Comparison of ENCODE assay signal across 23 cellular contexts in the genomic region with DNA sequence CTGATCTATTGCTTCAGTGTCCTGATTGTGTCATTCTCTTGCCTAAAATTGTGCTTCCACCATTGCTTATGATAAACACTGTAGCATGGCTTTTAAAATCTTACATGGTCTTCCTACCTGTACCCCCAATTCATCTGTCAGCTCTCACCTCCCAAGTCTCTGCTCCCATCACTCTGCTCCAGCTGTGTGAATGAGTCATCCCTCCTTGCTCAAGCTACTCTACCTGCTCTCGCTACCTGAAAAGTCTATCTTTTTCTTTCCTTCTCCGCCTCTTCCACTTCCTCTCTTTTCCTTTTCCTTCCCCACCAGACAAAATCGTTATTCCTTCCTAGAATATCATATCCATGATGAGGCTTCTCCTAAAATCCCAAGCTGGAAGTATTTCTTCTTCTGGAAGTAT.
"Had no signal": no experiment of that assay in that cellular context is flagged by ENCODE, and none has a peak within 500 bp of the region (broad histone marks: within the 10 kb centered on the region; RNA-seq: fewer than 3 reads in every experiment).

No MANE protein-coding gene starts in this region.

- H3K27me3 ChIP-seq: dorsolateral prefrontal cortex, esophagus muscularis mucosa, right atrium auricular region, testis, tibial artery, upper lobe of left lung, uterus had no signal

- H3K27me3 Mint-ChIP-seq: stimulated activated memory B cell treated with anti-CD40 and anti-IgM and Interleukin-4, amounts not matched to agents 10 μg/mL and 1 μg/mL and 100 μg/mL, for 72 hours had no signal

- DNase-seq: dorsolateral prefrontal cortex; effector CD4-positive, alpha-beta T cell; foreskin melanocyte; hypothalamus; left ventricle myocardium superior; lower lobe of right lung; naive thymus-derived CD8-positive, alpha-beta T cell; nephron progenitor cell; nucleus accumbens; stimulated activated CD4-positive, alpha-beta T cell treated with anti-CD3 and anti-CD28 coated beads, Interleukin-4, amount 100 ng/mL, for 4 hours; stimulated activated naive CD8-positive, alpha-beta T cell treated with anti-CD3 and anti-CD28 coated beads, Interleukin-15, Interleukin-2, amounts not matched to agents 100 U/mL and 50 U/mL, for 24 hours; substantia nigra; testis; tibial artery; upper lobe of left lung; uterus had no signal

- ATAC-seq: left ventricle myocardium superior; lower lobe of right lung; naive thymus-derived CD8-positive, alpha-beta T cell; sciatic nerve; stimulated activated memory B cell treated with anti-CD40 and anti-IgM and Interleukin-4, amounts not matched to agents 10 μg/mL and 1 μg/mL and 100 μg/mL, for 72 hours; stimulated activated naive CD8-positive, alpha-beta T cell treated with anti-CD3 and anti-CD28 coated beads, Interleukin-15, Interleukin-2, amounts not matched to agents 100 U/mL and 50 U/mL, for 24 hours had no signal

- H3K4me3 Mint-ChIP-seq: naive thymus-derived CD8-positive, alpha-beta T cell; nephron progenitor cell; stimulated activated memory B cell treated with anti-CD40 and anti-IgM and Interleukin-4, amounts not matched to agents 10 μg/mL and 1 μg/mL and 100 μg/mL, for 72 hours had no signal

- H3K36me3 Mint-ChIP-seq: naive thymus-derived CD8-positive, alpha-beta T cell; stimulated activated memory B cell treated with anti-CD40 and anti-IgM and Interleukin-4, amounts not matched to agents 10 μg/mL and 1 μg/mL and 100 μg/mL, for 72 hours had no signal

- H3K4me1 ChIP-seq: lower lobe of right lung, prostate gland, testis, upper lobe of left lung, uterus had no signal

- H3K36me3 ChIP-seq: esophagus muscularis mucosa, lower lobe of right lung, prostate gland, right atrium auricular region, tibial artery, upper lobe of left lung, uterus had no signal

- H3K4me3 ChIP-seq: dorsolateral prefrontal cortex, esophagus muscularis mucosa, lower lobe of right lung, prostate gland, right atrium auricular region, testis, tibial artery, upper lobe of left lung, uterus had no signal

- H3K27ac Mint-ChIP-seq: naive thymus-derived CD8-positive, alpha-beta T cell; nephron progenitor cell; stimulated activated memory B cell treated with anti-CD40 and anti-IgM and Interleukin-4, amounts not matched to agents 10 μg/mL and 1 μg/mL and 100 μg/mL, for 72 hours had no signal

- H3K4me1 Mint-ChIP-seq: naive thymus-derived CD8-positive, alpha-beta T cell; nephron progenitor cell; stimulated activated memory B cell treated with anti-CD40 and anti-IgM and Interleukin-4, amounts not matched to agents 10 μg/mL and 1 μg/mL and 100 μg/mL, for 72 hours had no signal

- H3K9me3 ChIP-seq: esophagus muscularis mucosa, lower lobe of right lung, prostate gland, right atrium auricular region, testis, tibial artery, upper lobe of left lung, uterus had no signal

- FAIRE-seq: keratinocyte had no signal

- H3K27ac ChIP-seq: dorsolateral prefrontal cortex, epithelial cell of prostate, esophagus muscularis mucosa, lower lobe of right lung, prostate gland, right atrium auricular region, testis, tibial artery, upper lobe of left lung, uterus had no signal
